9 cellular contexts compared by ENCODE assay signal in genomic region chr19:51094696-51095279, GRCh38. TPM values are rescaled to one million over a fixed set of nuclear protein-coding genes. Genes with fewer than 3 reads are reported as not detected.
DNase-seq lines count a peak whose midpoint lies in the region; ATAC-seq and TF ChIP-seq lines count a peak whose summit lies in the region.
"Had no signal": no experiment of that assay in that cellular context is flagged by ENCODE, and none has a peak within 500 bp of the region (broad histone marks: within the 10 kb centered on the region; RNA-seq: fewer than 3 reads in every experiment).

No MANE protein-coding gene starts in this region.

- no peaks in the 10 kb centered on the region for H3K9me3 ChIP-seq in mucosa of descending colon

- no peaks in the 10 kb centered on the region for H3K27me3 Mint-ChIP-seq in activated CD4-positive, alpha-beta memory T cell treated with anti-CD3 and anti-CD28 coated beads, Interleukin-2, amount 10 ng/mL, durations not matched to agents 7 days and 5 days

- intact Hi-C loops in left ventricle myocardium superior (cut with micrococcal nuclease) (loop anchor here (5.0 kb wide), 1 partner anchor 72 kb away; no protein-coding TSS in a partner anchor), mucosa of descending colon (cut with DNase I, micrococcal nuclease) (no loop called here)

- H3K4me3 Mint-ChIP-seq in activated CD4-positive, alpha-beta memory T cell treated with anti-CD3 and anti-CD28 coated beads, Interleukin-2, amount 10 ng/mL, durations not matched to agents 7 days and 5 days, result no peak overlapping the region
- H3K4me3 Mint-ChIP-seq in stimulated activated effector memory CD8-positive, alpha-beta T cell treated with anti-CD3 and anti-CD28 coated beads, Interleukin-12 subunit alpha, Interleukin-12 subunit beta, amount 100 ng/mL, for 72 hours, result no peak overlapping the region

- CTCF ChIA-PET in activated CD4-positive, alpha-beta memory T cell treated with anti-CD3 and anti-CD28 coated beads, Interleukin-2, amount 10 ng/mL, durations not matched to agents 7 days and 5 days (lab: Charles Lee), result interaction anchor here (0.6 to 0.7 kb wide), 4 partner anchors 11 to 300 kb away, joined by 3 to 5 read pairs (median 3); no protein-coding TSS in a partner anchor

- POLR2A ChIA-PET in activated CD4-positive, alpha-beta memory T cell treated with anti-CD3 and anti-CD28 coated beads, Interleukin-2, amount 10 ng/mL, durations not matched to agents 7 days and 5 days (lab: Charles Lee), result no interaction called here

- H3K36me3 Mint-ChIP-seq in activated CD4-positive, alpha-beta memory T cell treated with anti-CD3 and anti-CD28 coated beads, Interleukin-2, amount 10 ng/mL, durations not matched to agents 7 days and 5 days (ENCODE audit: low read depth), result peaks cover 15% of the 10 kb centered on the region
- H3K36me3 Mint-ChIP-seq in stimulated activated effector memory CD8-positive, alpha-beta T cell treated with anti-CD3 and anti-CD28 coated beads, Interleukin-12 subunit alpha, Interleukin-12 subunit beta, amount 100 ng/mL, for 72 hours, result peaks cover 21% of the 10 kb centered on the region

- no peak overlapping the region for H3K27ac Mint-ChIP-seq in activated CD4-positive, alpha-beta memory T cell treated with anti-CD3 and anti-CD28 coated beads, Interleukin-2, amount 10 ng/mL, durations not matched to agents 7 days and 5 days
- peak overlapping the region; percentile 13 for H3K27ac Mint-ChIP-seq in stimulated activated effector memory CD8-positive, alpha-beta T cell treated with anti-CD3 and anti-CD28 coated beads, Interleukin-12 subunit alpha, Interleukin-12 subunit beta, amount 100 ng/mL, for 72 hours

- TF ChIP-seq CTCF in mucosa of descending colon (IDR thresholded peaks at IDR 0.05), result no peak

- ATAC-seq in left ventricle myocardium superior (no peak), mucosa of descending colon (no peak)
- ATAC-seq in stimulated activated effector memory CD8-positive, alpha-beta T cell treated with anti-CD3 and anti-CD28 coated beads, Interleukin-12 subunit alpha, Interleukin-12 subunit beta, amount 100 ng/mL, for 72 hours, result no peak

- DNase-seq in DMS 273 (lab: John Stamatoyannopoulos, UW; ENCODE audit: unreplicated experiment) (peak; percentile 64), DMS 273 treated with DMSO at 0.1 percent for 48 hours (lab: John Stamatoyannopoulos, UW) (no peak), HuH-7 (ENCODE audit: low spot score) (peak; percentile 84), left ventricle myocardium superior (peak; percentile 49), mucosa of descending colon (no peak), hippocampal formation (lab: John Stamatoyannopoulos, UW) (no peak)
- DNase-seq in activated CD4-positive, alpha-beta memory T cell treated with anti-CD3 and anti-CD28 coated beads, Interleukin-2, amount 10 ng/mL, durations not matched to agents 7 days and 5 days, result peak; percentile 35
- DNase-seq in stimulated activated effector memory CD8-positive, alpha-beta T cell treated with anti-CD3 and anti-CD28 coated beads, Interleukin-12 subunit alpha, Interleukin-12 subunit beta, amount 100 ng/mL, for 72 hours (ENCODE audit: low spot score in 2 of 2), result no peak

- H3K4me1 Mint-ChIP-seq in activated CD4-positive, alpha-beta memory T cell treated with anti-CD3 and anti-CD28 coated beads, Interleukin-2, amount 10 ng/mL, durations not matched to agents 7 days and 5 days, result peaks cover 14% of the 10 kb centered on the region
- peaks cover 43% of the 10 kb centered on the region for H3K4me1 Mint-ChIP-seq in stimulated activated effector memory CD8-positive, alpha-beta T cell treated with anti-CD3 and anti-CD28 coated beads, Interleukin-12 subunit alpha, Interleukin-12 subunit beta, amount 100 ng/mL, for 72 hours

- no peaks in the 10 kb centered on the region for H3K9me3 Mint-ChIP-seq in activated CD4-positive, alpha-beta memory T cell treated with anti-CD3 and anti-CD28 coated beads, Interleukin-2, amount 10 ng/mL, durations not matched to agents 7 days and 5 days
- no peaks in the 10 kb centered on the region for H3K9me3 Mint-ChIP-seq in stimulated activated effector memory CD8-positive, alpha-beta T cell treated with anti-CD3 and anti-CD28 coated beads, Interleukin-12 subunit alpha, Interleukin-12 subunit beta, amount 100 ng/mL, for 72 hours

- peaks cover 2% of the 10 kb centered on the region for H3K4me1 ChIP-seq in mucosa of descending colon (ENCODE audit: low read depth)

- H3K36me3 ChIP-seq in mucosa of descending colon (ENCODE audit: low read depth), result no peaks in the 10 kb centered on the region

- no peak overlapping the region for H3K4me3 ChIP-seq in mucosa of descending colon

RNA-seq across cellular contexts. Expression of gene KLK14, which starts 12.1 kb away (rescaled TPM):
- total RNA-seq in activated CD4-positive, alpha-beta memory T cell treated with anti-CD3 and anti-CD28 coated beads, Interleukin-2, amount 10 ng/mL, durations not matched to agents 7 days and 5 days, result under 1 TPM in 1 of 2 experiments, not detected in 1; 0.20 TPM
- total RNA-seq in left ventricle myocardium superior (0.89 TPM), mucosa of descending colon (under 1 TPM in 1 of 3 donors, not detected in 2; 0.41 TPM)

RNA-seq across cellular contexts. Expression of gene CTU1, which starts 13.4 kb away (rescaled TPM):
- 1 to 10 TPM; 9.0 to 9.4 TPM for total RNA-seq in activated CD4-positive, alpha-beta memory T cell treated with anti-CD3 and anti-CD28 coated beads, Interleukin-2, amount 10 ng/mL, durations not matched to agents 7 days and 5 days
- total RNA-seq in left ventricle myocardium superior (3.6 TPM), mucosa of descending colon (1 to 10 TPM; 4.3 to 8.1 (median 4.8) TPM)

RNA-seq across cellular contexts. Expression of gene KLK13, which starts 29.9 kb away (rescaled TPM):
- not detected for total RNA-seq in activated CD4-positive, alpha-beta memory T cell treated with anti-CD3 and anti-CD28 coated beads, Interleukin-2, amount 10 ng/mL, durations not matched to agents 7 days and 5 days
- total RNA-seq in left ventricle myocardium superior, result not detected
- total RNA-seq in mucosa of descending colon, result 1 to 10 TPM in 1 of 3 donors, under 1 TPM in 2; 0.22 to 2.7 (median 0.84) TPM
- total RNA-seq: T-helper 1 cell treated with Interleukin-12 subunit alpha and Interleukin-12 subunit beta and Interleukin-4 antibody, amounts not matched to agents 30 ng/mL and 1 ng/mL, for 36 hours had no signal

RNA-seq across cellular contexts. Expression of gene SIGLEC9, which starts 29.9 kb away (rescaled TPM):
- total RNA-seq in activated CD4-positive, alpha-beta memory T cell treated with anti-CD3 and anti-CD28 coated beads, Interleukin-2, amount 10 ng/mL, durations not matched to agents 7 days and 5 days, result 1 to 10 TPM; 1.1 to 1.7 TPM
- 1.4 TPM for total RNA-seq in left ventricle myocardium superior
- total RNA-seq in mucosa of descending colon, result 1 to 10 TPM; 1.4 to 3.8 (median 3.2) TPM

RNA-seq across cellular contexts. Expression of gene SIGLEC7, which starts 47.3 kb away (rescaled TPM):
- total RNA-seq in activated CD4-positive, alpha-beta memory T cell treated with anti-CD3 and anti-CD28 coated beads, Interleukin-2, amount 10 ng/mL, durations not matched to agents 7 days and 5 days, result not detected
- 0.50 TPM for total RNA-seq in left ventricle myocardium superior
- total RNA-seq in mucosa of descending colon, result 1 to 10 TPM; 1.2 to 2.5 (median 1.4) TPM
- total RNA-seq: T-helper 1 cell treated with Interleukin-12 subunit alpha and Interleukin-12 subunit beta and Interleukin-4 antibody, amounts not matched to agents 30 ng/mL and 1 ng/mL, for 36 hours had no signal

Comparison
In these comparisons a context has a peak if more than half of its experiments do, and no peak if none do; other contexts are left out.
1. DNase-seq: peak in DMS 273 (single experiment), HuH-7 (single experiment), activated CD4-positive, alpha-beta memory T cell treated with anti-CD3 and anti-CD28 coated beads, Interleukin-2, amount 10 ng/mL, durations not matched to agents 7 days and 5 days (single experiment) and left ventricle myocardium superior (single experiment); none in DMS 273 treated with DMSO at 0.1 percent for 48 hours (single experiment), stimulated activated effector memory CD8-positive, alpha-beta T cell treated with anti-CD3 and anti-CD28 coated beads, Interleukin-12 subunit alpha, Interleukin-12 subunit beta, amount 100 ng/mL, for 72 hours (0 of 2), mucosa of descending colon (0 of 3) and hippocampal formation (0 of 2).